8 cellular contexts compared by ENCODE assay signal in the genomic region with DNA sequence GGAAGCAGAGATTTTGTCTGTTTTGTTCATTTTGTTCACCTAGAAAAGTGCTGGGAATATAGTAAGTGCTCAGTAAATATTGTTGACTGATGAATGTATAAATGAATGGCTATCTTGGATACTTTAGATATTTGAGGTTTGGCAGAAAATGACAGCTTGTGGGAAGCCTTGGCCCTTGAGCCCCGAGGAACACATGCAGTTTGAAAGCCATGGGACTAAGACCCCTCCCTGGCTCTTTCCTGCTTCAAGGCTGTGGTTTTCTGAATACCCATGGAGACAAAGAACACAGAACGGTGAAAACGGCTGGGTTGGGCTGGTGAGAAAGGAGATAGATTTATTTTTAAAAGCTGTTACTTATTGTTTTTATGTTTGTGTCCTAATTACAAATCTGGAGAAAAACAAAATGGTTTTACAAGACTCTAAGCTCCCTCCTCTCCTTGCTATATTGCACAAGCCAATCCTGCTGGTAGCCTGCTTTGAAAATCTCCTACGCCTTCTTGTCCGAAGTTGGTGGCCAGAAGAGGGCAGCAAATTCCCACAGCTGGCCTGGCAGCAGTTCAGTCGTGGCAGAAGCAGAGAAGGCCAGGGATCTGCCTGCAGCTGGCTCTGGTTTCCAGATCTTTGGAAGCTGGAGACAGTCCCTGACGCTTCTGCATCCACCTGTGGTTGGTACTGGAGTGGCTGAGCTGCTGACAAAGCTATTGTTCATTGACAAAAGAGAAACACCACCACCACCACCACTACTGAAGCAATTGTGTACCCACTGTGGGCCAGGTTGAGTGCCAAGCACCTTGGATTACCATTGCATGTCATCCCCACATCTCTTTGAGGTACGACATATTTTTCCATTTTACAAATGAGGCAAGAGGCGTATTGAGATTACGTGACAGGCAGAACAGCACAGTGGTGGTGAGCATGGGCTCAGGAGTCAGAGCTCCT.
DNase-seq lines count a peak whose midpoint lies in the region; ATAC-seq, FAIRE-seq and TF ChIP-seq lines count a peak whose summit lies in the region.

No MANE protein-coding gene starts in this region.

- FAIRE-seq in GM19239 (lab: Jason Lieb, UNC) = peak; percentile 60

- in situ Hi-C loops in ACHN (cut with HindIII; ENCODE audit: low pct_ligation_motif_present, low pct_unique_long_range_greater_than_20kb, low sequenced_read_pairs) = loop anchor here (25.0 kb wide), 1 partner anchor 615 kb away; no protein-coding TSS in a partner anchor

- ATAC-seq in GM21576 (IDR thresholded peaks at IDR 0.05; ENCODE audit: unreplicated experiment) = no peak

- peak; percentile 83 for DNase-seq in ACHN
- DNase-seq in GM19239 (ENCODE audit: insufficient read length, low spot score) = peak; percentile 72
- peak; percentile 90 for DNase-seq in NCI-H2196 (lab: John Stamatoyannopoulos, UW; ENCODE audit: unreplicated experiment)
- peak; percentile 90 for DNase-seq in dedifferentiated amniotic fluid mesenchymal stem cell (ENCODE audit: extremely low spot score)
- DNase-seq in left kidney (ENCODE audit: low read depth, low spot score) = peak; percentile 92
- DNase-seq in stimulated activated CD4-positive, alpha-beta T cell treated with anti-CD3 and anti-CD28 coated beads, TNF-alpha, amount 100 ng/mL, for 1 hour (ENCODE audit: low read depth in 3 of 3, low spot score in 1 of 3) = peak; percentile 3 to 11 (median 11)

- peak; percentile 63 for TF ChIP-seq CTCF in WI38 (IDR thresholded peaks at IDR 0.05; ENCODE audit: low read depth, low read length)

- no peak overlapping the region for H3K4me3 ChIP-seq in WI38 (ENCODE audit: low read depth, low read length)

Comparison
In these comparisons a context has a peak if more than half of its experiments do, and no peak if none do; other contexts are left out.
1. DNase-seq: peak in every context shown above with its lines; median percentile 92 in left kidney; 90 in NCI-H2196; 90 in dedifferentiated amniotic fluid mesenchymal stem cell; 83 in ACHN; 72 in GM19239; 11 in stimulated activated CD4-positive, alpha-beta T cell treated with anti-CD3 and anti-CD28 coated beads, TNF-alpha, amount 100 ng/mL, for 1 hour.